13 cellular contexts compared by ENCODE assay signal in the genomic region with DNA sequence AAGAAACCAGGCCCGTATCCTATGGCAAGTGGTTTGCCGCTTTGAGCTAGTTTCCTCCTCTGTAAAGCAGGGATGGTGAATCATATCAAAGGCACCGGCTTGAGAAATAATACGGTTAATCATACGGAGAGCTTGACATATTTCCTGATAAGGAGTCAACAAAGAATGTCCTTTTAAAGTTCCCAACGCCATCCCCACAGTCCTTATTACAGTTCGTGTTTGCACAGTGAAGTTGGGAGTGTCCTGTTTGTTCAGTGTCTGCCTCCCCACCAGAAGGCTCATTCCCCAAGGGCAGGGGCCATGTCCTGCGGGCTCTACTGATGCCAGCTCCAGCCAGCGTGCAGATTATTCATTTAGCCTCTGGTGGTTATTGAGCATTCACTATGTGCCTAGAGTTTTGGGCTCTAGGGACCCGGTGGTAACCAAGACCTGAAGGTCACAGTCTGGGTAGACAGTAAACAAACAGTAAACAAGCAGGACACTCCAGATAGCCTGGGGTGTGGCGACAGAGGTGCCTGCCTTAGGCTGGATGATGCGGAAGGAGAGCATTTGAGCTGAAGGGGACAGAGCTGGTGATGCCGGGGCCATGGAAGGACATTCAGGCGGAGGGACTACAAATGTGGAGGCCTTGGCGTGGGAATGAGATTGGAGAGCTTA. TPM values are rescaled to one million over a fixed set of nuclear protein-coding genes. Genes with fewer than 3 reads are reported as not detected.
DNase-seq lines count a peak whose midpoint lies in the region; ATAC-seq and TF ChIP-seq lines count a peak whose summit lies in the region.
"Had no signal": no experiment of that assay in that cellular context is flagged by ENCODE, and none has a peak within 500 bp of the region (broad histone marks: within the 10 kb centered on the region; RNA-seq: fewer than 3 reads in every experiment).

No MANE protein-coding gene starts in this region.

- H3K27me3 Mint-ChIP-seq in CD8-positive, alpha-beta T cell (ENCODE audit: low read depth) = no peaks in the 10 kb centered on the region
- H3K27me3 Mint-ChIP-seq in chondrocyte (ENCODE audit: low read depth) (no peaks in the 10 kb centered on the region), neural crest cell (ENCODE audit: low read depth) (no peaks in the 10 kb centered on the region)

- H3K27ac ChIP-seq in CD8-positive, alpha-beta T cell (ENCODE audit: low read depth, low read length) = no peak overlapping the region
- H3K27ac ChIP-seq in esophagus muscularis mucosa (replicated peaks in 1 of 4) = peak overlapping the region in 2 of 4 donors; percentile 60 to 62
- H3K27ac ChIP-seq: SK-N-MC had no signal

- H3K4me3 Mint-ChIP-seq in CD8-positive, alpha-beta T cell = no peak overlapping the region
- no peak overlapping the region for H3K4me3 Mint-ChIP-seq in chondrocyte (ENCODE audit: unreplicated experiment)
- no peak overlapping the region for H3K4me3 Mint-ChIP-seq in neural crest cell
- H3K4me3 Mint-ChIP-seq: immature natural killer cell had no signal

- 80% methylated on average over 15 of the region's 15 CpGs for WGBS in esophagus muscularis mucosa

- no peaks in the 10 kb centered on the region for H3K9me3 ChIP-seq in CD8-positive, alpha-beta T cell (ENCODE audit: low read length)
- no peaks in the 10 kb centered on the region for H3K9me3 ChIP-seq in esophagus muscularis mucosa
- H3K9me3 ChIP-seq: HAP-1, MG63 had no signal

- POLR2A ChIA-PET in CD8-positive, alpha-beta T cell (lab: Charles Lee) = interaction anchor here (1.2 to 1.5 kb wide), 2 partner anchors 10 to 23 kb away, joined by 3 to 5 read pairs; no protein-coding TSS in a partner anchor

- peaks cover 33% of the 10 kb centered on the region for H3K36me3 ChIP-seq in CD8-positive, alpha-beta T cell (ENCODE audit: insufficient read depth, low read length)
- peaks cover 10 to 67% (median 45%) of the 10 kb centered on the region in 4 donors for H3K36me3 ChIP-seq in esophagus muscularis mucosa

- CTCF ChIA-PET in CD8-positive, alpha-beta T cell (lab: Charles Lee) = interaction anchor here (1.0 to 10.2 kb wide), 2 partner anchors 14 to 34 kb away, joined by 3 to 228 read pairs; no protein-coding TSS in a partner anchor

- H3K27ac Mint-ChIP-seq in CD8-positive, alpha-beta T cell = peak overlapping the region; percentile 67
- H3K27ac Mint-ChIP-seq in chondrocyte (ENCODE audit: unreplicated experiment) (peak overlapping the region; percentile 49), neural crest cell (ENCODE audit: unreplicated experiment) (peak overlapping the region; percentile 46)

- no peak overlapping the region for H3K4me3 ChIP-seq in CD8-positive, alpha-beta T cell (ENCODE audit: low read depth, low read length)
- H3K4me3 ChIP-seq in esophagus muscularis mucosa = no peak overlapping the region
- H3K4me3 ChIP-seq: HAP-1, MG63, SK-N-MC had no signal

- H3K27me3 ChIP-seq in CD8-positive, alpha-beta T cell (ENCODE audit: insufficient read depth, low read length) = no peaks in the 10 kb centered on the region
- H3K27me3 ChIP-seq in esophagus muscularis mucosa = no peaks in the 10 kb centered on the region
- H3K27me3 ChIP-seq: MG63 had no signal

- no peaks in the 10 kb centered on the region for H3K9me3 Mint-ChIP-seq in CD8-positive, alpha-beta T cell
- H3K9me3 Mint-ChIP-seq in chondrocyte (ENCODE audit: low read depth) (no peaks in the 10 kb centered on the region), neural crest cell (no peaks in the 10 kb centered on the region)
- H3K9me3 Mint-ChIP-seq: immature natural killer cell had no signal

- DNase-seq in CD8-positive, alpha-beta T cell = no peak
- DNase-seq in HuH-7 (ENCODE audit: low spot score) (peak; percentile 97), chondrocyte (ENCODE audit: low spot score) (no peak), neural crest cell (ENCODE audit: low read depth, low spot score) (no peak), esophagus muscularis mucosa (ENCODE audit: extremely low spot score) (no peak)
- no peak for DNase-seq in stimulated activated naive CD4-positive, alpha-beta T cell treated with Interleukin-2 at 50 U/mL for 16 hours (lab: John Stamatoyannopoulos, UW)
- DNase-seq: aorta, immature natural killer cell, MG63 had no signal

- intact Hi-C loops in CD8-positive, alpha-beta T cell (cut with DNase I, micrococcal nuclease) = no loop called here
- intact Hi-C loops in esophagus muscularis mucosa (cut with DNase I) = no loop called here

- peaks cover 54% of the 10 kb centered on the region for H3K4me1 ChIP-seq in CD8-positive, alpha-beta T cell (ENCODE audit: insufficient read depth, low read length)
- peaks cover 49 to 71% (median 67%) of the 10 kb centered on the region in 4 donors for H3K4me1 ChIP-seq in esophagus muscularis mucosa

- no peak for TF ChIP-seq POLR2A in esophagus muscularis mucosa (IDR thresholded peaks at IDR 0.05; ENCODE audit: low read depth)

- peaks cover 62% of the 10 kb centered on the region for H3K4me1 Mint-ChIP-seq in CD8-positive, alpha-beta T cell (ENCODE audit: low read depth)
- H3K4me1 Mint-ChIP-seq in chondrocyte (ENCODE audit: low read depth) = peaks cover 44% of the 10 kb centered on the region
- peaks cover 26% of the 10 kb centered on the region for H3K4me1 Mint-ChIP-seq in neural crest cell

- peaks cover 71% of the 10 kb centered on the region for H3K36me3 Mint-ChIP-seq in CD8-positive, alpha-beta T cell
- H3K36me3 Mint-ChIP-seq in chondrocyte (ENCODE audit: low read depth) (peaks cover 7% of the 10 kb centered on the region), neural crest cell (ENCODE audit: low read depth) (peaks cover 6% of the 10 kb centered on the region)

- no peak for TF ChIP-seq EP300 in esophagus muscularis mucosa (IDR thresholded peaks at IDR 0.05)

- ATAC-seq in CD8-positive, alpha-beta T cell = no peak
- no peak for ATAC-seq in GM21737 (IDR thresholded peaks at IDR 0.05; ENCODE audit: unreplicated experiment)
- ATAC-seq in HG03442 (IDR thresholded peaks at IDR 0.05; ENCODE audit: unreplicated experiment) = no peak

- no peak for TF ChIP-seq CTCF in CD8-positive, alpha-beta T cell (IDR thresholded peaks at IDR 0.05)
- no peak for TF ChIP-seq CTCF in chondrocyte (IDR thresholded peaks at IDR 0.05)
- TF ChIP-seq CTCF in neural crest cell (conservative IDR thresholded peaks at IDR 0.05) = no peak
- no peak for TF ChIP-seq CTCF in esophagus muscularis mucosa (IDR thresholded peaks at IDR 0.05)

RNA-seq across cellular contexts. Expression of a gene that starts 6.3 kb away (rescaled TPM):
- 100 to 1,000 TPM; 207 to 221 TPM for total RNA-seq in CD8-positive, alpha-beta T cell
- total RNA-seq in chondrocyte (58.4 to 67.9 TPM (median 65.8 TPM) in 3 replicates), neural crest cell (100 and 103 TPM in 2 replicates), esophagus muscularis mucosa (10 to 100 TPM; 27.8 to 55.3 (median 52.1) TPM)

RNA-seq across cellular contexts. Expression of a gene that starts 23.8 kb away (rescaled TPM):
- total RNA-seq in CD8-positive, alpha-beta T cell = 1 to 10 TPM; 1.9 to 2.3 TPM
- total RNA-seq in chondrocyte (5.7 to 6.0 TPM (median 5.8 TPM) in 3 replicates), neural crest cell (1.7 and 1.9 TPM in 2 replicates), esophagus muscularis mucosa (10 to 100 TPM in 3 of 4 donors, 1 to 10 TPM in 1; 8.3 to 15.7 (median 12.8) TPM)

RNA-seq across cellular contexts. Expression of a gene that starts 35.1 kb away (rescaled TPM):
- total RNA-seq in CD8-positive, alpha-beta T cell = not detected
- total RNA-seq in chondrocyte (not detected in 3 replicates), neural crest cell (0.26 and 0.27 TPM in 2 replicates), esophagus muscularis mucosa (under 1 TPM in 3 of 4 donors, not detected in 1; 0.33 to 0.86 (median 0.58) TPM)

RNA-seq across cellular contexts. Expression of a gene that starts 42.4 kb away (rescaled TPM):
- 1 to 10 TPM; 5.0 to 5.7 TPM for total RNA-seq in CD8-positive, alpha-beta T cell
- total RNA-seq in chondrocyte = 3.1 to 4.1 TPM (median 3.2 TPM) in 3 replicates
- 7.5 and 8.1 TPM in 2 replicates for total RNA-seq in neural crest cell
- total RNA-seq in esophagus muscularis mucosa = 1 to 10 TPM; 4.6 to 8.4 (median 6.4) TPM
